ENCODE assay signal across 8 cellular contexts in genomic region chr16:63361032-63361624, GRCh38.
DNase-seq lines count a peak whose midpoint lies in the region; ATAC-seq and TF ChIP-seq lines count a peak whose summit lies in the region.

No MANE protein-coding gene starts in this region.

- no peaks in the 10 kb centered on the region for H3K27me3 Mint-ChIP-seq in CD8-positive, alpha-beta memory T cell

- DNase-seq in ELF-1 (ENCODE audit: low read depth, low spot score) (peak; percentile 27), SHP77 treated with DMSO at 0.1 percent for 48 hours (lab: John Stamatoyannopoulos, UW) (peak; percentile 32), fibroblast of the aortic adventitia (ENCODE audit: low read depth) (peak; percentile 75), retinal pigment epithelial cell (ENCODE audit: low read depth) (peak; percentile 24)
- DNase-seq in Jurkat, Clone E6-1 (ENCODE audit: low read depth, low spot score): peak; percentile 49
- DNase-seq in CD8-positive, alpha-beta memory T cell: no peak

- no peaks in the 10 kb centered on the region for H3K9me3 ChIP-seq in CD8-positive, alpha-beta memory T cell (ENCODE audit: low read length)

- H3K27ac ChIP-seq in CD8-positive, alpha-beta memory T cell (ENCODE audit: low read depth, low read length): no peak overlapping the region

- H3K4me1 Mint-ChIP-seq in CD8-positive, alpha-beta memory T cell: no peaks in the 10 kb centered on the region

- no peaks in the 10 kb centered on the region for H3K36me3 ChIP-seq in CD8-positive, alpha-beta memory T cell (ENCODE audit: insufficient read depth, low read length)

- no peaks in the 10 kb centered on the region for H3K27me3 ChIP-seq in CD8-positive, alpha-beta memory T cell (ENCODE audit: insufficient read depth, low read length, poor library complexity, severe bottlenecking)

- POLR2A ChIA-PET in CD8-positive, alpha-beta memory T cell (lab: Charles Lee): no interaction called here

- no peak overlapping the region for H3K27ac Mint-ChIP-seq in CD8-positive, alpha-beta memory T cell

- TF ChIP-seq CTCF in fibroblast of the aortic adventitia (IDR thresholded peaks at IDR 0.05; ENCODE audit: insufficient read depth, low read length) (peak; percentile 88), retinal pigment epithelial cell (conservative IDR thresholded peaks at IDR 0.05; ENCODE audit: low read depth, low read length) (peak; percentile 96)

- no peaks in the 10 kb centered on the region for H3K36me3 Mint-ChIP-seq in CD8-positive, alpha-beta memory T cell

- ATAC-seq in GM21529 (IDR thresholded peaks at IDR 0.05; ENCODE audit: unreplicated experiment): peak; percentile 79
- ATAC-seq in GM19328 (IDR thresholded peaks at IDR 0.05; ENCODE audit: unreplicated experiment): no peak

- CTCF ChIA-PET in CD8-positive, alpha-beta memory T cell (lab: Charles Lee): no interaction called here

- H3K9me3 Mint-ChIP-seq in CD8-positive, alpha-beta memory T cell: peaks cover 12 to 38% (median 20%) of the 10 kb centered on the region in 5 donors

- no peak overlapping the region for H3K4me3 Mint-ChIP-seq in CD8-positive, alpha-beta memory T cell

- no peaks in the 10 kb centered on the region for H3K4me1 ChIP-seq in CD8-positive, alpha-beta memory T cell (ENCODE audit: insufficient read depth, low read length)

- no peak overlapping the region for H3K4me3 ChIP-seq in Jurkat, Clone E6-1 (ENCODE audit: low read length)
- no peak overlapping the region for H3K4me3 ChIP-seq in fibroblast of the aortic adventitia (ENCODE audit: low read depth, low read length)
- H3K4me3 ChIP-seq in retinal pigment epithelial cell (ENCODE audit: low read length): no peak overlapping the region
- H3K4me3 ChIP-seq in CD8-positive, alpha-beta memory T cell (ENCODE audit: low read length): no peak overlapping the region

Comparison
In these comparisons a context has a peak if more than half of its experiments do, and no peak if none do; other contexts are left out.
1. DNase-seq: peak in ELF-1 (single experiment), Jurkat, Clone E6-1 (single experiment), SHP77 treated with DMSO at 0.1 percent for 48 hours (single experiment), fibroblast of the aortic adventitia (single experiment) and retinal pigment epithelial cell (single experiment); none in CD8-positive, alpha-beta memory T cell (0 of 5).